In the genomic region with DNA sequence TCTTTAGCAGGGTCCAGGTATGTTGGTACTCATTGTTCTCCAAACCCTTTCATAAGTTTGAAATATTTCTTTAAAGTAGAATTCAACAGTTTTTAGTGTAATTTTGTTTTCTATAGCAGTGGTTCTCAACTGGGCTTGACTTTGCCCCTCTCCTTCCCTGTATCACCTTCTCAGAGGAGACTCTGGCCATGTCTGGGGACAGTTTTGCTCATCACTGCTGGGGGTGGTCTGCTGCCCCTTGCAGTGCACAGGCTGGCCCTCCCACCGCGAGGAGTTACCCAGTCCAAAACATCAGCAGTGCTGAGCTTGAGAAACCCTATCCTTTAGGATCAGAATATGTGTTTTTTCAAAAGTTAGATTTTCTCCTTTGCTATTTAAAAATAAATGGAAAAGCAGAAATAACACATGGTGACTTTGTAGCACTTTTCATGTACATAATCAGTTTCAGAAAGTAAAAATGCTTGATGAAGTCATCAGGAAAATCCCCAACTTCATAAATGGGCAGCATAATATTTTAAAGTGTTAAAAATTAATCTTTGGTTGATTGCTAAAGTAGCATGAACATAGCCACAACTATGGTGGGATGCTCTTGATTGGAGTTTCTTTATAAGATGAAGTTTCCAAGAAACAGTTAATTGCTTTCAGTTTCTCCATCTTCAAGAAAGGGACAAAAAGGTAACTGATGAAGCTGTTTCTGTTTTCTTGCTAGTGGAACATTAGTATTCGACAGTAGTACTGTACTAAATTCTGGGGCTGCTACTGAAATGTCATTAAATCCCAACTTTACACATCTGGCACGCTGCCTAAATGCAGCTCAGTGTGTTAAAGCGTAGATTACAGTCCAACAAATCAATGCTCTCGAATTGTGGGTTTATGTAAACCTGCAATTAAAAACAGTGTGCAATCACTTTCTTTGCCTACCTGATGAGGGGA, we compare ENCODE assay signal across 17 cellular contexts.
A peak's percentile ranks its signal among the peaks of the same experiment; 100 is the strongest.
DNase-seq lines count a peak whose midpoint lies in the region; ATAC-seq, FAIRE-seq and TF ChIP-seq lines count a peak whose summit lies in the region.
"Had no signal": no experiment of that assay in that cellular context is flagged by ENCODE, and none has a peak within 500 bp of the region (broad histone marks: within the 10 kb centered on the region; RNA-seq: fewer than 3 reads in every experiment).

No MANE protein-coding gene starts in this region.

- H3K4me3 ChIP-seq in GM08714 (ENCODE audit: low read length), result peak overlapping the region; percentile 35; the same call in 1 of the 2 replicates
- H3K4me3 ChIP-seq: coronary artery, right atrium auricular region, suprapubic skin had no signal

- ATAC-seq in GM19397 (IDR thresholded peaks at IDR 0.05; ENCODE audit: unreplicated experiment) (peak; percentile 39), HG03460 (IDR thresholded peaks at IDR 0.05; ENCODE audit: unreplicated experiment) (peak; percentile 58)
- ATAC-seq: SK-N-SH treated with all-trans-retinoic acid at 6 μM for 48 hours had no signal

- DNase-seq in islet precursor cell (peak; percentile 14), COLO668 (lab: John Stamatoyannopoulos, UW; ENCODE audit: unreplicated experiment) (no peak), HUDEP-2 (lab: John Stamatoyannopoulos, UW; ENCODE audit: unreplicated experiment in 76 of 76) (no peak), NCI-H187 treated with DMSO at 0.1 percent for 48 hours (lab: John Stamatoyannopoulos, UW) (no peak), GM12892 (ENCODE audit: insufficient read length) (no peak)
- DNase-seq: activated CD4-positive, alpha-beta T cell treated with anti-CD3 and anti-CD28 coated beads, Interleukin-2, amount 50 U/mL, for 1 hour; GF-D8; HCEC 1CT; KG1; NCI-H446 treated with DMSO at 0.1 percent for 48 hours had no signal

- FAIRE-seq in GM12892 (lab: Jason Lieb, UNC), result no peak

- no peak for TF ChIP-seq POLR2A in GM12892 (IDR thresholded peaks at IDR 0.05; ENCODE audit: low read depth, low read length)
